ENCODE assay signal across 10 cellular contexts in the genomic region with DNA sequence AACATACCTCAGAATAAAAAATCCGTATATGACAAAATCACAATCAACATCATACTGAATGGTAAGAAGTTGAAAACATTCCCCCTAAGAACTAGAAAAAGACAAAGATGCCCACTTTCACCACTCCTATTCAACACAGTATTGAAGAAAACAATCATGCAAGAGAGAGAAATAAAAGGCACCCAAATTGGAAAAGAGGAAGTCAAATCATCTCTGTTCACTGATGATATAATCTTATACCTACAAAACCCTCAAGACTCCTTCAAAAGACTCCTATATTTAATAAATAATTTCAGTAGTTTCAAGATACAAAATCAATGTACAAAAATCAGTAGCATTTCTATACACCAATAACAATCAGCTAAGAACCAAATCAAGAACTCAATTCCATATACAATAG. TPM values are rescaled to one million over a fixed set of nuclear protein-coding genes. Genes with fewer than 3 reads are reported as not detected.
"Had no signal": no experiment of that assay in that cellular context is flagged by ENCODE, and none has a peak within 500 bp of the region (broad histone marks: within the 10 kb centered on the region; RNA-seq: fewer than 3 reads in every experiment).

No MANE protein-coding gene starts in this region.

- H2AFZ ChIP-seq: GM23338 had no signal

- H3K9ac ChIP-seq: KMS-11 had no signal

- ATAC-seq: GM23338 had no signal

- H3K4me3 ChIP-seq: GM23338 had no signal

- FAIRE-seq: H1, H54, HTR-8/SVneo had no signal

- H3K27ac ChIP-seq: KMS-11 had no signal

- DNase-seq: H9, HCEC 1CT, IMR-90, KBM-7 had no signal

- H3K4me2 ChIP-seq: GM23338, KMS-11 had no signal

RNA-seq across cellular contexts. Expression of gene PGLYRP4, which starts 14.7 kb away (rescaled TPM):
- total RNA-seq: GM23338, H1, H9, HT-29, IMR-90 had no signal
- polyA plus RNA-seq: GM23338, H1, IMR-90 had no signal

RNA-seq across cellular contexts. Expression of gene PGLYRP3, which starts 21.1 kb away (rescaled TPM):
- total RNA-seq: GM23338, H1, H9, HT-29, IMR-90 had no signal
- polyA plus RNA-seq: GM23338, H1, IMR-90 had no signal

RNA-seq across cellular contexts. Expression of gene S100A9, which starts 23.8 kb away (rescaled TPM):
- total RNA-seq: GM23338, H1, H9, IMR-90 had no signal
- polyA plus RNA-seq: GM23338, H1, IMR-90 had no signal

RNA-seq across cellular contexts. Expression of gene S100A12, which starts 41.5 kb away (rescaled TPM):
- total RNA-seq: GM23338, H1, H9, HT-29, IMR-90 had no signal
- polyA plus RNA-seq: GM23338, H1, IMR-90 had no signal

RNA-seq across cellular contexts. Expression of gene S100A8, which starts 57.0 kb away (rescaled TPM):
- total RNA-seq: GM23338, H1, H9, HT-29, IMR-90 had no signal
- polyA plus RNA-seq: GM23338, H1, IMR-90 had no signal
